Comparison of ENCODE assay signal across 17 cellular contexts in the genomic region with DNA sequence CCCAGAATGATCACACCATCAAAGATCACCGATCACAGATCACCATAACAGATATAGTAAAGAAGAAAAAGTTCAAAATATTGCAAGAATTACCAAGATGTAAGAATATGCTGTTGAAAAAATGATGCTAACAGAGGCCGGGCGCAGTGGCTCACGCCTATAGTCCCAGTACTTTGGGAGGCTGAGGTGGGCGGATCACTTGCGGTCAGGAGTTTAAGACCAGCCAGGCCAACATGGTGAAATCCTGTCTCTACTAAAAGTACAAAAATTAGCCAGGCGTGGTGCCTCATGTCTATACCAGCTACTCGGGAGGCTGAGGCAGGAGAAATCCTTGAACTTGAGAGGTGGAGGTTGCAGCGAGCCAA. TPM values are rescaled to one million over a fixed set of nuclear protein-coding genes. Genes with fewer than 3 reads are reported as not detected.
DNase-seq lines count a peak whose midpoint lies in the region; ATAC-seq, FAIRE-seq and TF ChIP-seq lines count a peak whose summit lies in the region.
"Had no signal": no experiment of that assay in that cellular context is flagged by ENCODE, and none has a peak within 500 bp of the region (broad histone marks: within the 10 kb centered on the region; RNA-seq: fewer than 3 reads in every experiment).

No MANE protein-coding gene starts in this region.

- BruUV-seq in HepG2 (replicated peaks; lab: Mats Ljungman, UMichigan) = no TSS peak
- no TSS peak for BruUV-seq in mammary epithelial cell (replicated peaks; lab: Mats Ljungman, UMichigan)

- no peak overlapping the region for H3K4me3 ChIP-seq in HepG2 (replicated peaks in 1 of 3; ENCODE audit: insufficient read depth in 1 of 3, low read depth in 2 of 3, low read length in 3 of 3)
- H3K4me3 ChIP-seq in right lobe of liver = no peak overlapping the region
- no peak overlapping the region for H3K4me3 ChIP-seq in smooth muscle cell
- H3K4me3 ChIP-seq in mammary epithelial cell (replicated peaks in 1 of 3; ENCODE audit: insufficient read depth in 1 of 3, low read depth in 2 of 3, low read length in 3 of 3) = no peak overlapping the region
- H3K4me3 ChIP-seq: hepatocyte, SJSA1, stomach had no signal

- intact Hi-C loops in HepG2 (cut with micrococcal nuclease; ENCODE audit: unreplicated experiment) = no loop called here
- intact Hi-C loops in right lobe of liver (cut with DNase I) = no loop called here
- intact Hi-C loops in activated CD8-positive, alpha-beta T cell treated with anti-CD3 and anti-CD28 coated beads for 36 hours (cut with micrococcal nuclease) = no loop called here
- intact Hi-C loops in mammary epithelial cell (cut with micrococcal nuclease) = no loop called here

- in situ Hi-C loops in HepG2 (cut with HindIII; ENCODE audit: extremely low pct_ligation_motif_present, low pct_unique_long_range_greater_than_20kb) (no loop called here), mammary epithelial cell (cut with MboI; ENCODE audit: low sequenced_read_pairs in 2 of 2) (no loop called here)

- H3K9me3 ChIP-seq in HepG2 (ENCODE audit: low read length) = peaks cover 4% of the 10 kb centered on the region
- H3K9me3 ChIP-seq in right lobe of liver = no peaks in the 10 kb centered on the region
- no peaks in the 10 kb centered on the region for H3K9me3 ChIP-seq in smooth muscle cell (replicated peaks; ENCODE audit: low read depth)
- H3K9me3 ChIP-seq in mammary epithelial cell (replicated peaks; ENCODE audit: insufficient read depth, low read length) = no peaks in the 10 kb centered on the region
- H3K9me3 ChIP-seq: Caco-2, SJSA1, stomach had no signal

- ATAC-seq in HepG2 = no peak
- no peak for ATAC-seq in right lobe of liver
- ATAC-seq in GM21529 (IDR thresholded peaks at IDR 0.05; ENCODE audit: unreplicated experiment) = peak; percentile 17
- ATAC-seq in activated CD8-positive, alpha-beta T cell treated with anti-CD3 and anti-CD28 coated beads for 36 hours = peak; percentile 14
- no peak for ATAC-seq in stimulated activated effector memory CD8-positive, alpha-beta T cell treated with anti-CD3 and anti-CD28 coated beads, Interleukin-12 subunit alpha, Interleukin-12 subunit beta, amount 100 ng/mL, for 72 hours
- ATAC-seq in HG02571 (IDR thresholded peaks at IDR 0.05; ENCODE audit: unreplicated experiment) = no peak
- ATAC-seq: left cardiac atrium had no signal

- peaks cover 44% of the 10 kb centered on the region for H3K4me1 Mint-ChIP-seq in activated CD8-positive, alpha-beta T cell treated with anti-CD3 and anti-CD28 coated beads for 36 hours (ENCODE audit: low read depth)
- peaks cover 24% of the 10 kb centered on the region for H3K4me1 Mint-ChIP-seq in stimulated activated effector memory CD8-positive, alpha-beta T cell treated with anti-CD3 and anti-CD28 coated beads, Interleukin-12 subunit alpha, Interleukin-12 subunit beta, amount 100 ng/mL, for 72 hours

- H3K36me3 ChIP-seq in HepG2 (replicated peaks in 1 of 2; ENCODE audit: control insufficient read depth in 1 of 2, insufficient read depth in 2 of 2, low read length in 2 of 2) (peaks cover 3 to 18% of the 10 kb centered on the region in 2 experiments; a peak in 4 of 5 replicates), right lobe of liver (no peaks in the 10 kb centered on the region), smooth muscle cell (ENCODE audit: low read depth) (peaks cover 5% of the 10 kb centered on the region), mammary epithelial cell (ENCODE audit: insufficient read depth, low read length) (no peaks in the 10 kb centered on the region)
- H3K36me3 ChIP-seq: SJSA1, stomach had no signal

- no peaks in the 10 kb centered on the region for H3F3A ChIP-seq in smooth muscle cell (ENCODE audit: low read depth)

- DNase-seq in HepG2 (ENCODE audit: low spot score) = no peak
- no peak for DNase-seq in right lobe of liver
- peak; percentile 42 for DNase-seq in activated CD8-positive, alpha-beta T cell treated with anti-CD3 and anti-CD28 coated beads for 36 hours
- peak in 1 of 2 donors; percentile 57 for DNase-seq in stimulated activated effector memory CD8-positive, alpha-beta T cell treated with anti-CD3 and anti-CD28 coated beads, Interleukin-12 subunit alpha, Interleukin-12 subunit beta, amount 100 ng/mL, for 72 hours (ENCODE audit: low spot score in 2 of 2)
- no peak for DNase-seq in smooth muscle cell (lab: John Stamatoyannopoulos, UW; ENCODE audit: unreplicated experiment)
- no peak for DNase-seq in mammary epithelial cell
- DNase-seq: Caco-2, cerebellar nuclear complex, left cardiac atrium, NCI-H1694 treated with DMSO at 0.1 percent for 48 hours, NCI-H446 treated with DMSO at 0.1 percent for 48 hours, stomach had no signal

- peak overlapping the region; percentile 90 for H3K27ac Mint-ChIP-seq in activated CD8-positive, alpha-beta T cell treated with anti-CD3 and anti-CD28 coated beads for 36 hours
- H3K27ac Mint-ChIP-seq in stimulated activated effector memory CD8-positive, alpha-beta T cell treated with anti-CD3 and anti-CD28 coated beads, Interleukin-12 subunit alpha, Interleukin-12 subunit beta, amount 100 ng/mL, for 72 hours = peak overlapping the region; percentile 80

- peaks cover 11% of the 10 kb centered on the region for H3K36me3 Mint-ChIP-seq in activated CD8-positive, alpha-beta T cell treated with anti-CD3 and anti-CD28 coated beads for 36 hours (ENCODE audit: low read depth)
- H3K36me3 Mint-ChIP-seq in stimulated activated effector memory CD8-positive, alpha-beta T cell treated with anti-CD3 and anti-CD28 coated beads, Interleukin-12 subunit alpha, Interleukin-12 subunit beta, amount 100 ng/mL, for 72 hours = no peaks in the 10 kb centered on the region

- H3K79me2 ChIP-seq in HepG2 (ENCODE audit: insufficient read depth, low read length) (peaks cover 23% of the 10 kb centered on the region), smooth muscle cell (ENCODE audit: low read depth) (no peaks in the 10 kb centered on the region), mammary epithelial cell (ENCODE audit: insufficient read depth, low read length) (no peaks in the 10 kb centered on the region)
- H3K79me2 ChIP-seq: hepatocyte had no signal

- TF ChIP-seq POLR2A in HepG2 (IDR thresholded peaks at IDR 0.05; ENCODE audit: insufficient read depth in 1 of 2, low read depth in 2 of 2, low read length in 2 of 2) (no peak), right lobe of liver (IDR thresholded peaks at IDR 0.05) (no peak)

- H3K4me1 ChIP-seq in HepG2 (ENCODE audit: insufficient read depth, low read length) = peaks cover 32% of the 10 kb centered on the region
- H3K4me1 ChIP-seq in right lobe of liver = peaks cover 0 to 30% (median 12%) of the 10 kb centered on the region in 4 donors
- peaks cover 4% of the 10 kb centered on the region for H3K4me1 ChIP-seq in smooth muscle cell (ENCODE audit: low read depth)
- H3K4me1 ChIP-seq in mammary epithelial cell (ENCODE audit: insufficient read depth, low read length) = no peaks in the 10 kb centered on the region
- H3K4me1 ChIP-seq: Caco-2, SJSA1 had no signal

- H4K20me1 ChIP-seq in HepG2 (ENCODE audit: insufficient read depth, low read length) (no peaks in the 10 kb centered on the region), smooth muscle cell (ENCODE audit: low read depth) (no peaks in the 10 kb centered on the region), mammary epithelial cell (ENCODE audit: insufficient read depth, low read length) (no peaks in the 10 kb centered on the region)

- WGBS in HepG2 (ENCODE audit: low lambda C conversion rate) = 97% methylated on average over 9 of the region's 9 CpGs
- 89% methylated on average over 7 of the region's 9 CpGs for WGBS in right lobe of liver (ENCODE audit: insufficient coverage, low coverage, low lambda C conversion rate, missing lambda C conversion rate)
- 97% methylated on average over 9 of the region's 9 CpGs for WGBS in smooth muscle cell (ENCODE audit: low lambda C conversion rate)
- 93% methylated on average over 9 of the region's 9 CpGs for whole genome bisulfite sequencing in mammary epithelial cell (ENCODE audit: low coverage, missing lambda C conversion rate)

- H3K9ac ChIP-seq in HepG2 (ENCODE audit: insufficient read depth, low read depth, low read length) = no peak overlapping the region
- no peak overlapping the region for H3K9ac ChIP-seq in smooth muscle cell (ENCODE audit: low read depth)
- no peak overlapping the region for H3K9ac ChIP-seq in mammary epithelial cell (ENCODE audit: insufficient read depth, low read length)

- FAIRE-seq in HepG2 (lab: Jason Lieb, UNC) = no peak
- FAIRE-seq: HTR-8/SVneo had no signal

- POLR2A ChIA-PET in HepG2 (lab: Yijun Ruan, JAX) = no interaction called here
- POLR2A ChIA-PET in activated CD8-positive, alpha-beta T cell treated with anti-CD3 and anti-CD28 coated beads for 36 hours (lab: Charles Lee) = interaction anchor here (1.8 kb wide), 1 partner anchor 53 kb away, joined by 5 read pairs; no protein-coding TSS in a partner anchor

- CTCF ChIA-PET in HepG2 (lab: Yijun Ruan, JAX; ENCODE audit: low intra/inter-chr PET ratio, low total read pairs) (no interaction called here), mammary epithelial cell (lab: Charles Lee; ENCODE audit: low non-redundant PET) (no interaction called here)
- CTCF ChIA-PET in activated CD8-positive, alpha-beta T cell treated with anti-CD3 and anti-CD28 coated beads for 36 hours (lab: Charles Lee) = interaction anchor here (1.0 to 1.2 kb wide), 2 partner anchors 31 to 65 kb away, joined by 3 to 4 read pairs; no protein-coding TSS in a partner anchor

- no peak overlapping the region for H3K4me3 Mint-ChIP-seq in activated CD8-positive, alpha-beta T cell treated with anti-CD3 and anti-CD28 coated beads for 36 hours
- H3K4me3 Mint-ChIP-seq in stimulated activated effector memory CD8-positive, alpha-beta T cell treated with anti-CD3 and anti-CD28 coated beads, Interleukin-12 subunit alpha, Interleukin-12 subunit beta, amount 100 ng/mL, for 72 hours = peak overlapping the region; percentile 56

- H2AFZ ChIP-seq in HepG2 (ENCODE audit: low read length) = no peak overlapping the region
- no peak overlapping the region for H2AFZ ChIP-seq in smooth muscle cell (ENCODE audit: low read depth)
- no peak overlapping the region for H2AFZ ChIP-seq in mammary epithelial cell (ENCODE audit: low read depth, low read length)
- H2AFZ ChIP-seq: hepatocyte had no signal

- no peaks in the 10 kb centered on the region for H3K27me3 ChIP-seq in HepG2 (ENCODE audit: control insufficient read depth in 1 of 2, insufficient read depth in 2 of 2, low read length in 2 of 2)
- no peaks in the 10 kb centered on the region for H3K27me3 ChIP-seq in right lobe of liver
- H3K27me3 ChIP-seq in smooth muscle cell (ENCODE audit: low read depth) = no peaks in the 10 kb centered on the region
- H3K27me3 ChIP-seq in mammary epithelial cell (ENCODE audit: insufficient read depth, low read length) = no peaks in the 10 kb centered on the region
- H3K27me3 ChIP-seq: hepatocyte, SJSA1, stomach had no signal

- no peak for TF ChIP-seq RAD21 in HepG2 (CRISPR knock-in tag; IDR thresholded peaks at IDR 0.05)

- dilution Hi-C loops in mammary epithelial cell (cut with HindIII; ENCODE audit: low sequenced_read_pairs) = no loop called here

- H3K27ac ChIP-seq in HepG2 (ENCODE audit: extremely low read length, insufficient read depth, low read length) (no peak overlapping the region), right lobe of liver (no peak overlapping the region), smooth muscle cell (ENCODE audit: low read depth) (no peak overlapping the region), mammary epithelial cell (ENCODE audit: insufficient read depth, low read depth, low read length) (no peak overlapping the region)
- H3K27ac ChIP-seq: hepatocyte, SJSA1 had no signal

- H3K9me3 Mint-ChIP-seq in activated CD8-positive, alpha-beta T cell treated with anti-CD3 and anti-CD28 coated beads for 36 hours = peaks cover 9% of the 10 kb centered on the region
- no peaks in the 10 kb centered on the region for H3K9me3 Mint-ChIP-seq in stimulated activated effector memory CD8-positive, alpha-beta T cell treated with anti-CD3 and anti-CD28 coated beads, Interleukin-12 subunit alpha, Interleukin-12 subunit beta, amount 100 ng/mL, for 72 hours

- TF ChIP-seq EP300 in HepG2 (IDR thresholded peaks at IDR 0.05; ENCODE audit: low read depth in 2 of 2, low read length in 2 of 2) = no peak
- TF ChIP-seq EP300 in HepG2 (CRISPR knock-in tag; IDR thresholded peaks at IDR 0.05; ENCODE audit: borderline replicate concordance) = no peak

- H3K4me2 ChIP-seq in HepG2 (ENCODE audit: low read depth, low read length) (no peak overlapping the region), smooth muscle cell (no peak overlapping the region), mammary epithelial cell (ENCODE audit: insufficient read depth, low read depth, low read length) (no peak overlapping the region)
- H3K4me2 ChIP-seq: hepatocyte had no signal

- H3K27me3 Mint-ChIP-seq in activated CD8-positive, alpha-beta T cell treated with anti-CD3 and anti-CD28 coated beads for 36 hours = no peaks in the 10 kb centered on the region

- TF ChIP-seq CTCF in HepG2 (CRISPR knock-in tag; IDR thresholded peaks at IDR 0.05) (no peak), right lobe of liver (IDR thresholded peaks at IDR 0.05) (no peak), smooth muscle cell (IDR thresholded peaks at IDR 0.05; ENCODE audit: borderline replicate concordance, insufficient read depth, poor library complexity, severe bottlenecking) (no peak), mammary epithelial cell (conservative IDR thresholded peaks at IDR 0.05 in 1 of 2, IDR thresholded peaks at IDR 0.05 in 1 of 2; ENCODE audit: extremely low read depth in 1 of 2, insufficient read depth in 1 of 2, low read depth in 1 of 2, low read length in 2 of 2) (no peak)
- no peak for TF ChIP-seq CTCF in activated CD8-positive, alpha-beta T cell treated with anti-CD3 and anti-CD28 coated beads for 36 hours (IDR thresholded peaks at IDR 0.05)

RNA-seq across cellular contexts. Expression of a gene that starts 53.2 kb away (rescaled TPM):
- total RNA-seq in HepG2 (2016; rRNA removed; fragmentation: Illumina TruSeq; extraction: Trizol) = 66.6 and 118 TPM in 2 replicates
- total RNA-seq in HepG2 (2016; cell fraction: cytosol; rRNA removed; fragmentation: Illumina TruSeq; extraction: Trizol; ENCODE audit: low read depth) = 21.2 and 21.9 TPM in 2 replicates
- total RNA-seq in HepG2 (2016; cell fraction: insoluble cytoplasmic fraction; rRNA removed; fragmentation: Illumina TruSeq; extraction: Trizol) = 68.3 and 113 TPM in 2 replicates
- 62.9 and 66.9 TPM in 2 replicates for total RNA-seq in HepG2 (2016; cell fraction: membrane; rRNA removed; fragmentation: Illumina TruSeq; extraction: Trizol)
- 58.7 and 62.6 TPM in 2 replicates for total RNA-seq in HepG2 (2016; cell fraction: nucleus; rRNA removed; fragmentation: Illumina TruSeq; extraction: Trizol)
- polyA plus RNA-seq in HepG2 (2011; rRNA removed) = 62.5 and 71.3 TPM in 2 replicates
- 47.6 and 65.5 TPM in 2 replicates for polyA plus RNA-seq in HepG2 (2011; cell fraction: cytosol; rRNA removed)
- polyA plus RNA-seq in HepG2 (2011; cell fraction: nucleus; rRNA removed) = 21.8 and 24.9 TPM in 2 replicates
- polyA plus RNA-seq in HepG2 (2012) = 65.8 and 79.3 TPM in 2 replicates
- polyA plus RNA-seq in HepG2 (2016; cell fraction: cytosol; fragmentation: Illumina TruSeq; extraction: Trizol; ENCODE audit: low read depth) = 40.3 and 43.5 TPM in 2 replicates
- polyA plus RNA-seq in HepG2 (2016; cell fraction: insoluble cytoplasmic fraction; fragmentation: Illumina TruSeq; extraction: Trizol; ENCODE audit: low read depth) = 204 and 209 TPM in 2 replicates
- polyA plus RNA-seq in HepG2 (2016; cell fraction: membrane; fragmentation: Illumina TruSeq; extraction: Trizol; ENCODE audit: low read depth) = 63.7 and 78.2 TPM in 2 replicates
- 75.7 and 79.0 TPM in 2 replicates for polyA plus RNA-seq in HepG2 (2016; cell fraction: nucleus; fragmentation: Illumina TruSeq; extraction: Trizol; ENCODE audit: insufficient read depth, low read depth)
- polyA minus RNA-seq in HepG2 (2011; rRNA and poly(A)+ RNA removed; ENCODE audit: low replicate concordance) = 6.0 and 117 TPM in 2 replicates
- 57.0 and 63.8 TPM in 2 replicates for polyA minus RNA-seq in HepG2 (2011; cell fraction: cytosol; rRNA and poly(A)+ RNA removed)
- polyA minus RNA-seq in HepG2 (2011; cell fraction: nucleus; rRNA and poly(A)+ RNA removed) = 65.0 and 68.2 TPM in 2 replicates
- 10 to 100 TPM; 24.0 to 41.6 (median 31.0) TPM for total RNA-seq in right lobe of liver
- total RNA-seq in activated CD8-positive, alpha-beta T cell treated with anti-CD3 and anti-CD28 coated beads for 36 hours = 1 to 10 TPM; 5.0 to 5.7 TPM
- total RNA-seq in smooth muscle cell = 20.9 and 35.2 TPM in 2 replicates
- polyA plus RNA-seq in smooth muscle cell = 17.2 and 17.7 TPM in 2 replicates
- total RNA-seq in mammary epithelial cell = 10 to 100 TPM; 12.8 to 19.9 TPM
- 8.9 TPM for polyA plus RNA-seq in mammary epithelial cell
- polyA minus RNA-seq in mammary epithelial cell = 40.2 TPM

Comparison
In these comparisons a context has a peak if more than half of its experiments do, and no peak if none do; other contexts are left out.
1. ATAC-seq: peak in GM21529 (single experiment) and activated CD8-positive, alpha-beta T cell treated with anti-CD3 and anti-CD28 coated beads for 36 hours (single experiment); none in HepG2 (single experiment), right lobe of liver (0 of 4), stimulated activated effector memory CD8-positive, alpha-beta T cell treated with anti-CD3 and anti-CD28 coated beads, Interleukin-12 subunit alpha, Interleukin-12 subunit beta, amount 100 ng/mL, for 72 hours (single experiment) and HG02571 (single experiment).